ENCODE assay signal across 16 cellular contexts in genomic region chr10:71090330-71090729, GRCh38.
DNase-seq lines count a peak whose midpoint lies in the region; ATAC-seq lines count a peak whose summit lies in the region.
"Had no signal": no experiment of that assay in that cellular context is flagged by ENCODE, and none has a peak within 500 bp of the region (broad histone marks: within the 10 kb centered on the region; RNA-seq: fewer than 3 reads in every experiment).

No MANE protein-coding gene starts in this region.

- H3K4me2 ChIP-seq in neuronal stem cell (ENCODE audit: insufficient read depth, low read length, poor library complexity, severe bottlenecking), result no peak overlapping the region

- peaks cover 0 to 3% (median 0%) of the 10 kb centered on the region in 3 experiments for H3K27me3 ChIP-seq in neuronal stem cell (ENCODE audit: control insufficient read depth in 3 of 3, insufficient read depth in 3 of 3, low read depth in 1 of 3, low read length in 3 of 3)

- no peak overlapping the region for H4K8ac ChIP-seq in neuronal stem cell (ENCODE audit: low read depth, low read length)

- no peak overlapping the region for H2BK12ac ChIP-seq in neuronal stem cell (ENCODE audit: low read length)

- H2BK15ac ChIP-seq in neuronal stem cell (ENCODE audit: low read length), result no peak overlapping the region

- no peak overlapping the region for H2BK120ac ChIP-seq in neuronal stem cell (ENCODE audit: low read depth, low read length)

- H3K4ac ChIP-seq in neuronal stem cell (ENCODE audit: low read length), result no peak overlapping the region

- no peak for ATAC-seq in GM18867 (IDR thresholded peaks at IDR 0.05; ENCODE audit: unreplicated experiment)
- no peak for ATAC-seq in HG03025 (IDR thresholded peaks at IDR 0.05; ENCODE audit: low FRiP score, unreplicated experiment)

- peak; percentile 6 for DNase-seq in activated CD4-positive, CD25-positive, alpha-beta regulatory T cell treated with anti-CD3 and anti-CD28 coated beads, Interleukin-2, amount 50 U/mL, for 72 hours
- DNase-seq in activated CD4-positive, CD25-positive, alpha-beta regulatory T cell (lab: John Stamatoyannopoulos, UW), result no peak
- peak; percentile 0 for DNase-seq in stimulated activated CD4-positive, alpha-beta T cell treated with anti-CD3 and anti-CD28 coated beads, Interleukin-4, amount 100 ng/mL, for 24 hours
- DNase-seq in stimulated activated CD4-positive, alpha-beta T cell treated with anti-CD3 and anti-CD28 coated beads, Interleukin-1b, Interleukin-23, amount 100 ng/mL, for 48 hours, result no peak
- DNase-seq in neuronal stem cell (ENCODE audit: low spot score), result no peak
- no peak for DNase-seq in NCI-H2029 treated with DMSO at 0.1 percent for 48 hours (lab: John Stamatoyannopoulos, UW)
- DNase-seq: C1 segment of cervical spinal cord, DMS153, EL, H9, MG63, NCI-H1092 treated with DMSO at 0.1 percent for 48 hours, NCI-H1694 had no signal

- H3K14ac ChIP-seq in neuronal stem cell (ENCODE audit: low read length), result no peak overlapping the region

- H3K9me3 ChIP-seq in neuronal stem cell (replicated peaks in 1 of 2; ENCODE audit: control insufficient read depth in 2 of 2, insufficient read depth in 1 of 2, low read depth in 1 of 2, low read length in 2 of 2), result no peaks in the 10 kb centered on the region
- H3K9me3 ChIP-seq: MG63 had no signal

- H3K27ac ChIP-seq in neuronal stem cell (replicated peaks; ENCODE audit: low read length), result no peak overlapping the region
- H3K27ac ChIP-seq: 22Rv1 had no signal

- H2AK5ac ChIP-seq in neuronal stem cell (ENCODE audit: low read depth, low read length), result no peak overlapping the region

- H2AFZ ChIP-seq in neuronal stem cell (ENCODE audit: low read length), result no peak overlapping the region

- no peaks in the 10 kb centered on the region for H3K79me1 ChIP-seq in neuronal stem cell (ENCODE audit: low read depth, low read length)

- H3K9ac ChIP-seq in neuronal stem cell (ENCODE audit: low read depth, low read length, poor library complexity), result no peak overlapping the region

- no peak overlapping the region for H3K4me3 ChIP-seq in neuronal stem cell (ENCODE audit: low read length in 2 of 2)
- H3K4me3 ChIP-seq: MG63 had no signal

- H3K18ac ChIP-seq in neuronal stem cell (ENCODE audit: low read length), result peak overlapping the region; percentile 15

- no peak overlapping the region for H3K23ac ChIP-seq in neuronal stem cell (ENCODE audit: low read depth, low read length, poor library complexity)

- H3K4me1 ChIP-seq in neuronal stem cell (ENCODE audit: control insufficient read depth in 2 of 2, insufficient read depth in 1 of 2, low read depth in 1 of 2, low read length in 2 of 2), result peaks cover 0 to 41% of the 10 kb centered on the region in 2 donors

- H4K91ac ChIP-seq in neuronal stem cell (ENCODE audit: low read depth, low read length, poor library complexity), result no peak overlapping the region

- no CpG with 5 or more reads among the region's 5 CpGs for WGBS in neuronal stem cell (ENCODE audit: extremely low coverage in 2 of 2, insufficient read length in 2 of 2, insufficient replicate concordance in 1 of 2), 2 donors

- no peaks in the 10 kb centered on the region for H3K36me3 ChIP-seq in neuronal stem cell (replicated peaks in 1 of 2; ENCODE audit: control insufficient read depth in 2 of 2, insufficient read depth in 2 of 2, low read length in 2 of 2)
- H3K36me3 ChIP-seq: MG63 had no signal

- no peak overlapping the region for H2BK5ac ChIP-seq in neuronal stem cell (ENCODE audit: low read length)

Comparison
In these comparisons a context has a peak if more than half of its experiments do, and no peak if none do; other contexts are left out.
1. DNase-seq: peak in activated CD4-positive, CD25-positive, alpha-beta regulatory T cell treated with anti-CD3 and anti-CD28 coated beads, Interleukin-2, amount 50 U/mL, for 72 hours (single experiment) and stimulated activated CD4-positive, alpha-beta T cell treated with anti-CD3 and anti-CD28 coated beads, Interleukin-4, amount 100 ng/mL, for 24 hours (single experiment); none in activated CD4-positive, CD25-positive, alpha-beta regulatory T cell (0 of 4), stimulated activated CD4-positive, alpha-beta T cell treated with anti-CD3 and anti-CD28 coated beads, Interleukin-1b, Interleukin-23, amount 100 ng/mL, for 48 hours (single experiment), neuronal stem cell (single experiment) and NCI-H2029 treated with DMSO at 0.1 percent for 48 hours (single experiment).